Comparison of ENCODE assay signal across 22 cellular contexts in the genomic region with DNA sequence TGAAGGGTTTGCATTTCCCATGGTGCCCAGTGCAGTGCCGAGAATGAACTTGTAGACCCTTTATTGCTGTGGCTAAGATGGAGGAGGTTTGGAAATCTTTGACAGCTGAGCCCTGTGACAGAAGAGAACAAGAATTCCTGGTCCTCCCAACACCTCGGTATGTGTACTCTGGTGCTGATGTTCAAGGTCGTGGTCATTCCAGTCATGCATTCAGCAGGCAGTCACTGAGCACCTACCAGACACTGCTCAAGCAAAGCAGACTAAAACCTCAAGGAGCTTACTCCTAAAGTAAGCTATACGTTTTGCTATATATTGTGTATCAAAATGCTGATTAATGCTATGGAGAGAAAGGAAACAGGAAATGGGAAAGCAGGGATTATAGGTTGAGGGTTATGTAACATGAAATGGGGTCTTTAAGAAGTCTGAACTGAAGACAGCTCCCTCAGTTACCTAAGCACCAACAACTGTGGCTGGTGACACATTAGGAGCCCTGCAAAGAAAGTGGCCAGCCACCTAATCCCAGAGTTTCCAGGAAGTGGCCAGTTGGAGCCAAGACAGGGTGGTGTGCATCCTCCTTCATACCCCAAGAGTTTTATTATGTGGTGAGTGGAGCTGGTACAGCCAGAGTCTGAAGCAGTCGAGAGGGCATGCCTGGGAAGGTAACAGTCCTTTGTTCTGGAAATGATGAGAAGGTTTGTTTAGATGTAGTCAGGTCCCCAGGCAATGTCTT.
DNase-seq lines count a peak whose midpoint lies in the region; ATAC-seq and TF ChIP-seq lines count a peak whose summit lies in the region.
"Had no signal": no experiment of that assay in that cellular context is flagged by ENCODE, and none has a peak within 500 bp of the region (broad histone marks: within the 10 kb centered on the region; RNA-seq: fewer than 3 reads in every experiment).

No MANE protein-coding gene starts in this region.

- H3K4me3 Mint-ChIP-seq in activated naive CD8-positive, alpha-beta T cell treated with anti-CD3 and anti-CD28 coated beads, Interleukin-2, amount 10 ng/mL, durations not matched to agents 7 days and 5 days: no peak overlapping the region
- H3K4me3 Mint-ChIP-seq in activated naive CD8-positive, alpha-beta T cell treated with anti-CD3 and anti-CD28 coated beads, Interleukin-2, amount 50 U/mL, for 24 hours: no peak overlapping the region
- H3K4me3 Mint-ChIP-seq in glutamatergic neuron (ENCODE audit: unreplicated experiment) (no peak overlapping the region), nephron progenitor cell (no peak overlapping the region)
- H3K4me3 Mint-ChIP-seq: activated naive CD8-positive, alpha-beta T cell; B cell; CD8-positive, alpha-beta memory T cell had no signal

- POLR2A ChIA-PET in activated naive CD8-positive, alpha-beta T cell treated with anti-CD3 and anti-CD28 coated beads, Interleukin-2, amount 10 ng/mL, durations not matched to agents 7 days and 5 days (lab: Charles Lee): no interaction called here

- no peak for DNase-seq in activated naive CD8-positive, alpha-beta T cell treated with anti-CD3 and anti-CD28 coated beads, Interleukin-2, amount 10 ng/mL, durations not matched to agents 7 days and 5 days
- DNase-seq in activated naive CD8-positive, alpha-beta T cell treated with anti-CD3 and anti-CD28 coated beads, Interleukin-2, amount 50 U/mL, for 24 hours: no peak
- peak; percentile 64 for DNase-seq in M059J (ENCODE audit: low read depth)
- no peak for DNase-seq in glutamatergic neuron
- peak; percentile 75 for DNase-seq in renal cortical epithelial cell (ENCODE audit: low read depth)
- DNase-seq in nephron progenitor cell: no peak
- DNase-seq in central memory CD4-positive, alpha-beta T cell: no peak
- no peak for DNase-seq in effector CD8-positive, alpha-beta T cell (lab: John Stamatoyannopoulos, UW)
- DNase-seq: 8988T; activated CD4-positive, alpha-beta T cell treated with anti-CD3 and anti-CD28 coated beads, Interleukin-2, amount 50 U/mL, for 1 hour; CD8-positive, alpha-beta memory T cell; effector CD4-positive, alpha-beta T cell; erythroblast; GF-D8; Karpas-422; NCI-H1048; NCI-H187 treated with DMSO at 0.1 percent for 48 hours; NCI-H226; stimulated activated CD8-positive, alpha-beta memory T cell treated with anti-CD3 and anti-CD28 coated beads, Interleukin-4, amount 100 ng/mL, for 48 hours; transverse colon had no signal

- peaks cover 2% of the 10 kb centered on the region for H3K36me3 Mint-ChIP-seq in activated naive CD8-positive, alpha-beta T cell treated with anti-CD3 and anti-CD28 coated beads, Interleukin-2, amount 10 ng/mL, durations not matched to agents 7 days and 5 days
- no peaks in the 10 kb centered on the region for H3K36me3 Mint-ChIP-seq in activated naive CD8-positive, alpha-beta T cell treated with anti-CD3 and anti-CD28 coated beads, Interleukin-2, amount 50 U/mL, for 24 hours (ENCODE audit: low read depth)
- H3K36me3 Mint-ChIP-seq in glutamatergic neuron (ENCODE audit: unreplicated experiment): no peaks in the 10 kb centered on the region
- no peaks in the 10 kb centered on the region for H3K36me3 Mint-ChIP-seq in nephron progenitor cell (ENCODE audit: low read depth)

- no peaks in the 10 kb centered on the region for H3K27me3 Mint-ChIP-seq in activated naive CD8-positive, alpha-beta T cell treated with anti-CD3 and anti-CD28 coated beads, Interleukin-2, amount 10 ng/mL, durations not matched to agents 7 days and 5 days
- no peaks in the 10 kb centered on the region for H3K27me3 Mint-ChIP-seq in activated naive CD8-positive, alpha-beta T cell treated with anti-CD3 and anti-CD28 coated beads, Interleukin-2, amount 50 U/mL, for 24 hours
- H3K27me3 Mint-ChIP-seq in glutamatergic neuron (ENCODE audit: unreplicated experiment) (peaks cover 2% of the 10 kb centered on the region), nephron progenitor cell (ENCODE audit: low read depth, poor library complexity) (peaks cover 22% of the 10 kb centered on the region)
- H3K27me3 Mint-ChIP-seq: activated naive CD8-positive, alpha-beta T cell had no signal

- no peak for ATAC-seq in activated naive CD8-positive, alpha-beta T cell treated with anti-CD3 and anti-CD28 coated beads, Interleukin-2, amount 10 ng/mL, durations not matched to agents 7 days and 5 days (ENCODE audit: low read depth)
- ATAC-seq in activated naive CD8-positive, alpha-beta T cell treated with anti-CD3 and anti-CD28 coated beads, Interleukin-2, amount 50 U/mL, for 24 hours: no peak

- H3K27ac Mint-ChIP-seq in activated naive CD8-positive, alpha-beta T cell treated with anti-CD3 and anti-CD28 coated beads, Interleukin-2, amount 10 ng/mL, durations not matched to agents 7 days and 5 days: peak overlapping the region; percentile 4
- no peak overlapping the region for H3K27ac Mint-ChIP-seq in activated naive CD8-positive, alpha-beta T cell treated with anti-CD3 and anti-CD28 coated beads, Interleukin-2, amount 50 U/mL, for 24 hours
- H3K27ac Mint-ChIP-seq in glutamatergic neuron (ENCODE audit: unreplicated experiment) (peak overlapping the region; percentile 3), nephron progenitor cell (no peak overlapping the region)
- H3K27ac Mint-ChIP-seq: activated naive CD8-positive, alpha-beta T cell; B cell had no signal

- H3K9me3 Mint-ChIP-seq in activated naive CD8-positive, alpha-beta T cell treated with anti-CD3 and anti-CD28 coated beads, Interleukin-2, amount 10 ng/mL, durations not matched to agents 7 days and 5 days: no peaks in the 10 kb centered on the region
- no peaks in the 10 kb centered on the region for H3K9me3 Mint-ChIP-seq in activated naive CD8-positive, alpha-beta T cell treated with anti-CD3 and anti-CD28 coated beads, Interleukin-2, amount 50 U/mL, for 24 hours
- H3K9me3 Mint-ChIP-seq in glutamatergic neuron (ENCODE audit: unreplicated experiment): peaks cover 4% of the 10 kb centered on the region
- no peaks in the 10 kb centered on the region for H3K9me3 Mint-ChIP-seq in nephron progenitor cell
- H3K9me3 Mint-ChIP-seq: CD8-positive, alpha-beta memory T cell had no signal

- peaks cover 22% of the 10 kb centered on the region for H3K4me1 Mint-ChIP-seq in activated naive CD8-positive, alpha-beta T cell treated with anti-CD3 and anti-CD28 coated beads, Interleukin-2, amount 10 ng/mL, durations not matched to agents 7 days and 5 days
- H3K4me1 Mint-ChIP-seq in activated naive CD8-positive, alpha-beta T cell treated with anti-CD3 and anti-CD28 coated beads, Interleukin-2, amount 50 U/mL, for 24 hours: peaks cover 48% of the 10 kb centered on the region
- H3K4me1 Mint-ChIP-seq in glutamatergic neuron (ENCODE audit: low read depth, unreplicated experiment) (no peaks in the 10 kb centered on the region), nephron progenitor cell (peaks cover 26% of the 10 kb centered on the region)

- TF ChIP-seq CTCF in glutamatergic neuron (IDR thresholded peaks at IDR 0.05; ENCODE audit: partially characterized antibody, unreplicated experiment) (no peak), nephron progenitor cell (IDR thresholded peaks at IDR 0.05) (no peak)

Comparison
In these comparisons a context has a peak if more than half of its experiments do, and no peak if none do; other contexts are left out.
1. H3K27ac Mint-ChIP-seq: peak in activated naive CD8-positive, alpha-beta T cell treated with anti-CD3 and anti-CD28 coated beads, Interleukin-2, amount 10 ng/mL, durations not matched to agents 7 days and 5 days (single experiment) and glutamatergic neuron (single experiment); none in activated naive CD8-positive, alpha-beta T cell treated with anti-CD3 and anti-CD28 coated beads, Interleukin-2, amount 50 U/mL, for 24 hours (single experiment) and nephron progenitor cell (single experiment).
2. DNase-seq: peak in M059J (single experiment) and renal cortical epithelial cell (single experiment); none in activated naive CD8-positive, alpha-beta T cell treated with anti-CD3 and anti-CD28 coated beads, Interleukin-2, amount 10 ng/mL, durations not matched to agents 7 days and 5 days (single experiment), activated naive CD8-positive, alpha-beta T cell treated with anti-CD3 and anti-CD28 coated beads, Interleukin-2, amount 50 U/mL, for 24 hours (single experiment), glutamatergic neuron (single experiment), nephron progenitor cell (single experiment), central memory CD4-positive, alpha-beta T cell (single experiment) and effector CD8-positive, alpha-beta T cell (single experiment).